ENCODE assay signal across 8 cellular contexts in genomic region chr13:40665754-40666057, GRCh38. TPM values are rescaled to one million over a fixed set of nuclear protein-coding genes. Genes with fewer than 3 reads are reported as not detected.
DNase-seq lines count a peak whose midpoint lies in the region; ATAC-seq, FAIRE-seq and TF ChIP-seq lines count a peak whose summit lies in the region.

No MANE protein-coding gene starts in this region.

- no CpG with 5 or more reads among the region's 46 CpGs for WGBS in gastroesophageal sphincter (ENCODE audit: low coverage in 1 of 2), 2 donors

- no peaks in the 10 kb centered on the region for H3K27me3 Mint-ChIP-seq in activated T-helper 17 cell treated with anti-CD3 and anti-CD28 coated beads, Interleukin-2, amount 50 U/mL, for 72 hours

- no peak for FAIRE-seq in GM12892 (lab: Jason Lieb, UNC)

- H3K4me3 Mint-ChIP-seq in activated T-helper 17 cell treated with anti-CD3 and anti-CD28 coated beads, Interleukin-2, amount 50 U/mL, for 72 hours: peak overlapping the region; percentile 96

- H3K27ac Mint-ChIP-seq in activated T-helper 17 cell treated with anti-CD3 and anti-CD28 coated beads, Interleukin-2, amount 50 U/mL, for 72 hours: peak overlapping the region; percentile 87

- H3K4me1 ChIP-seq in gastroesophageal sphincter: peaks cover under 1 to 48% (median 6%) of the 10 kb centered on the region in 3 donors

- TF ChIP-seq CTCF in HL-60 (IDR thresholded peaks at IDR 0.05; ENCODE audit: insufficient read depth, low read length): no peak
- peak in 1 of 4 experiments; percentile 2 for TF ChIP-seq CTCF in gastroesophageal sphincter (IDR thresholded peaks at IDR 0.05)

- H3K36me3 Mint-ChIP-seq in activated T-helper 17 cell treated with anti-CD3 and anti-CD28 coated beads, Interleukin-2, amount 50 U/mL, for 72 hours (ENCODE audit: low read depth): peaks cover 42% of the 10 kb centered on the region

- H3K27me3 ChIP-seq in HL-60 (ENCODE audit: insufficient read depth, poor library complexity, severe bottlenecking) (peaks cover 40% of the 10 kb centered on the region), gastroesophageal sphincter (no peaks in the 10 kb centered on the region)

- no peak for ATAC-seq in activated T-helper 17 cell treated with anti-CD3 and anti-CD28 coated beads, Interleukin-2, amount 50 U/mL, for 72 hours (replicated peaks)
- ATAC-seq in gastroesophageal sphincter: no peak

- TF ChIP-seq EP300 in gastroesophageal sphincter (IDR thresholded peaks at IDR 0.05): no peak

- H3K27ac ChIP-seq in HL-60 (replicated peaks) (no peak overlapping the region), gastroesophageal sphincter (peak overlapping the region; percentile 95 to 100 (median 99))

- H3K9me3 Mint-ChIP-seq in activated T-helper 17 cell treated with anti-CD3 and anti-CD28 coated beads, Interleukin-2, amount 50 U/mL, for 72 hours: no peaks in the 10 kb centered on the region

- H3K9me3 ChIP-seq in gastroesophageal sphincter: no peaks in the 10 kb centered on the region

- DNase-seq in DMS53 (lab: John Stamatoyannopoulos, UW) (peak; percentile 67), DMS53 treated with DMSO at 0.1 percent for 48 hours (lab: John Stamatoyannopoulos, UW; ENCODE audit: unreplicated experiment) (no peak), HL-60 (ENCODE audit: low read depth in 1 of 2, low spot score in 1 of 2) (peak in 1 of 2 experiments; percentile 23), GM12892 (ENCODE audit: insufficient read length) (no peak), erythroblast (lab: John Stamatoyannopoulos, UW) (no peak)
- peak; percentile 48 for DNase-seq in stimulated activated CD4-positive, alpha-beta T cell treated with anti-CD3 and anti-CD28 coated beads, Interleukin-4, amount 100 ng/mL, for 1 hour

- peaks cover 4% of the 10 kb centered on the region for H3K4me1 Mint-ChIP-seq in activated T-helper 17 cell treated with anti-CD3 and anti-CD28 coated beads, Interleukin-2, amount 50 U/mL, for 72 hours

- TF ChIP-seq POLR2A in gastroesophageal sphincter (IDR thresholded peaks at IDR 0.05) (no peak), GM12892 (IDR thresholded peaks at IDR 0.05; ENCODE audit: low read depth, low read length) (no peak), erythroblast (IDR thresholded peaks at IDR 0.05; ENCODE audit: low read length) (no peak)

- H3K4me3 ChIP-seq in HL-60 (replicated peaks; ENCODE audit: insufficient read depth, low read length) (peak overlapping the region; percentile 61), gastroesophageal sphincter (peak overlapping the region; percentile 96 to 97)

- no peaks in the 10 kb centered on the region for H3K36me3 ChIP-seq in gastroesophageal sphincter

RNA-seq across cellular contexts. Expression of gene FOXO1, which starts 0.7 kb away (rescaled TPM):
- 10 to 100 TPM; 32.0 to 48.9 TPM for total RNA-seq in activated T-helper 17 cell treated with anti-CD3 and anti-CD28 coated beads, Interleukin-2, amount 50 U/mL, for 72 hours
- total RNA-seq in gastroesophageal sphincter: 10 to 100 TPM; 52.4 to 72.2 (median 59.5) TPM
- polyA plus RNA-seq in GM12892 (2012; ENCODE audit: missing spikeins): 7.0 TPM

Comparison
In these comparisons a context has a peak if more than half of its experiments do, and no peak if none do; other contexts are left out.
1. DNase-seq: peak in DMS53 (single experiment) and stimulated activated CD4-positive, alpha-beta T cell treated with anti-CD3 and anti-CD28 coated beads, Interleukin-4, amount 100 ng/mL, for 1 hour (single experiment); none in DMS53 treated with DMSO at 0.1 percent for 48 hours (single experiment), GM12892 (single experiment) and erythroblast (0 of 2).